Comparison of ENCODE assay signal across 10 cellular contexts in genomic region chr1:227763246-227764018, GRCh38. TPM values are rescaled to one million over a fixed set of nuclear protein-coding genes. Genes with fewer than 3 reads are reported as not detected.
A peak's percentile ranks its signal among the peaks of the same experiment; 100 is the strongest.
DNase-seq lines count a peak whose midpoint lies in the region; ATAC-seq and TF ChIP-seq lines count a peak whose summit lies in the region.
"Had no signal": no experiment of that assay in that cellular context is flagged by ENCODE, and none has a peak within 500 bp of the region (broad histone marks: within the 10 kb centered on the region; RNA-seq: fewer than 3 reads in every experiment).

No MANE protein-coding gene starts in this region.

- H3K9me3 ChIP-seq in SK-N-SH: no peaks in the 10 kb centered on the region
- H3K9me3 ChIP-seq in Loucy (ENCODE audit: insufficient read depth, low read depth, low read length): no peaks in the 10 kb centered on the region

- H3F3A ChIP-seq in SK-N-SH (replicated peaks; ENCODE audit: insufficient read depth): peaks cover 10% of the 10 kb centered on the region
- H3F3A ChIP-seq in Loucy (ENCODE audit: low read depth): peaks cover 11% of the 10 kb centered on the region

- no peak for TF ChIP-seq POLR2A in lower leg skin (IDR thresholded peaks at IDR 0.05)

- no peak overlapping the region for H3K9ac ChIP-seq in SK-N-SH
- no peak overlapping the region for H3K9ac ChIP-seq in Loucy (ENCODE audit: low read depth, low read length, poor library complexity, severe bottlenecking)

- H3K79me2 ChIP-seq in SK-N-SH (ENCODE audit: insufficient read depth): peaks cover 33% of the 10 kb centered on the region
- H3K79me2 ChIP-seq in Loucy (ENCODE audit: insufficient read depth, low read length): peaks cover 15% of the 10 kb centered on the region; the same call in 1 of the 2 replicates

- ATAC-seq in SK-N-SH treated with all-trans-retinoic acid at 6 μM for 48 hours (no peak), HG03565 (IDR thresholded peaks at IDR 0.05; ENCODE audit: unreplicated experiment) (no peak)

- H3K36me3 ChIP-seq in SK-N-SH (replicated peaks in 1 of 2; ENCODE audit: control insufficient read depth in 1 of 2, insufficient read depth in 2 of 2, low read length in 1 of 2) (peaks cover 19 to 51% of the 10 kb centered on the region in 2 experiments), Loucy (ENCODE audit: insufficient read depth, low read length) (peaks cover 53% of the 10 kb centered on the region; the same call in 1 of the 2 replicates)

- H4K20me1 ChIP-seq in SK-N-SH (ENCODE audit: insufficient read depth): peaks cover 38% of the 10 kb centered on the region
- H4K20me1 ChIP-seq in Loucy (ENCODE audit: insufficient read depth, low read length, poor library complexity, severe bottlenecking): peaks cover 24% of the 10 kb centered on the region

- H3K9me2 ChIP-seq in SK-N-SH (no peaks in the 10 kb centered on the region), Loucy (replicated peaks; ENCODE audit: low read depth, low read length) (no peaks in the 10 kb centered on the region)

- H3K4me1 ChIP-seq in SK-N-SH (ENCODE audit: control insufficient read depth in 1 of 2, insufficient read depth in 2 of 2, low read depth in 1 of 2, low read length in 1 of 2): peaks cover 15 to 27% of the 10 kb centered on the region in 2 experiments
- H3K4me1 ChIP-seq in Loucy (ENCODE audit: insufficient read depth, low read length, poor library complexity, severe bottlenecking): peaks cover 41% of the 10 kb centered on the region

- no peaks in the 10 kb centered on the region for H3K27me3 ChIP-seq in SK-N-SH (ENCODE audit: insufficient read depth)
- no peaks in the 10 kb centered on the region for H3K27me3 ChIP-seq in Loucy (ENCODE audit: insufficient read depth, low read length, poor library complexity, severe bottlenecking)
- no peaks in the 10 kb centered on the region for H3K27me3 ChIP-seq in dorsolateral prefrontal cortex

- no peak overlapping the region for H2AFZ ChIP-seq in SK-N-SH (ENCODE audit: low read depth)
- H2AFZ ChIP-seq in Loucy (ENCODE audit: low read length): no peak overlapping the region

- POLR2A ChIA-PET in SK-N-SH (lab: Yijun Ruan, JAX): no interaction called here

- intact Hi-C loops in dorsolateral prefrontal cortex (cut with DNase I): loop anchor here in 1 of 2 donors (2.0 kb wide), 1 partner anchor 183 kb away; the partner anchor contains the start of gene WNT9A
- intact Hi-C loops in lower leg skin (cut with DNase I; ENCODE audit: low total_unique reads): loop anchor here (5.0 kb wide), 1 partner anchor 184 kb away; the partner anchor contains the start of gene WNT9A

- H3K4me2 ChIP-seq in SK-N-SH: 0 out of 2 replicates have a peak overlapping the region, but pooled peaks have one; percentile 9
- H3K4me2 ChIP-seq in Loucy (ENCODE audit: low read depth, low read length, poor library complexity, severe bottlenecking): peak overlapping the region; percentile 53

- CTCF ChIA-PET in SK-N-SH (lab: Yijun Ruan, JAX): interaction anchor here (0.6 to 4.9 kb wide), 19 partner anchors 11 to 1782 kb away, joined by 3 to 70 read pairs (median 4); partner anchors contain the start of gene WNT9A

- no peak for TF ChIP-seq RAD21 in SK-N-SH (IDR thresholded peaks at IDR 0.05; ENCODE audit: low read length)

- H3K4me3 ChIP-seq in SK-N-SH (ENCODE audit: low read depth in 2 of 2, low read length in 1 of 2) (no peak overlapping the region), Loucy (ENCODE audit: low read length, poor library complexity, severe bottlenecking) (no peak overlapping the region), dorsolateral prefrontal cortex (peak overlapping the region in 1 of 59 donors; percentile 17), coronary artery (no peak overlapping the region), lower leg skin (ENCODE audit: low read depth, poor library complexity, severe bottlenecking) (no peak overlapping the region)
- H3K4me3 ChIP-seq: GM12878 had no signal

- no peak for DNase-seq in SK-N-SH
- peak in 1 of 10 donors; percentile 25 for DNase-seq in dorsolateral prefrontal cortex
- DNase-seq in putamen (ENCODE audit: low spot score): peak; percentile 74
- no peak for DNase-seq in coronary artery (ENCODE audit: low spot score)
- no peak for DNase-seq in lower leg skin (ENCODE audit: low spot score in 2 of 2)
- DNase-seq: HCEC 1CT had no signal

- no peak overlapping the region; a peak in 1 of 4 replicates for H3K27ac ChIP-seq in SK-N-SH (ENCODE audit: low read depth in 2 of 2, low read length in 1 of 2)
- peak overlapping the region in 53 of 59 donors; percentile 13 to 94 (median 65) for H3K27ac ChIP-seq in dorsolateral prefrontal cortex
- no peak overlapping the region for H3K27ac ChIP-seq in coronary artery

- no peak for TF ChIP-seq EP300 in SK-N-SH (IDR thresholded peaks at IDR 0.05; ENCODE audit: borderline replicate concordance in 1 of 2, low read depth in 1 of 2, low read length in 1 of 2)

- WGBS in SK-N-SH (ENCODE audit: low lambda C conversion rate): 96% methylated on average over 8 of the region's 16 CpGs
- WGBS in lower leg skin, 2 donors: 87 to 88% methylated on average over 16 of the region's 16 CpGs

- TF ChIP-seq CTCF in SK-N-SH (IDR thresholded peaks at IDR 0.05) (no peak), Loucy (conservative IDR thresholded peaks at IDR 0.05; ENCODE audit: low read length) (no peak), dorsolateral prefrontal cortex (IDR thresholded peaks at IDR 0.05 in 54 of 56, conservative IDR thresholded peaks at IDR 0.05 in 2 of 56; ENCODE audit: low read depth in 1 of 56, partially characterized antibody in 56 of 56) (no peak), coronary artery (IDR thresholded peaks at IDR 0.05) (no peak), lower leg skin (IDR thresholded peaks at IDR 0.05) (no peak)

TF ChIP-seq in SK-N-SH, 30 proteins besides CTCF, POLR2A, EP300 and RAD21 (continues in another document):
- no peak for TF ChIP-seq GABPA (IDR thresholded peaks at IDR 0.05; ENCODE audit: low read depth)
- TF ChIP-seq RXRA (IDR thresholded peaks at IDR 0.05; ENCODE audit: borderline replicate concordance, low read depth): no peak
- TF ChIP-seq RFX5 (IDR thresholded peaks at IDR 0.05; ENCODE audit: low read length): no peak
- TF ChIP-seq MXI1 (IDR thresholded peaks at IDR 0.05; ENCODE audit: low read depth, low read length): no peak
- no peak for TF ChIP-seq RCOR1 (IDR thresholded peaks at IDR 0.05; ENCODE audit: low read length)
- no peak for TF ChIP-seq TCF12 (IDR thresholded peaks at IDR 0.05)
- no peak for TF ChIP-seq TEAD4 (IDR thresholded peaks at IDR 0.05; ENCODE audit: borderline replicate concordance, insufficient read depth)
- TF ChIP-seq YY1 (IDR thresholded peaks at IDR 0.05; ENCODE audit: low read depth): no peak
- no peak for TF ChIP-seq FOSL2 (IDR thresholded peaks at IDR 0.05; ENCODE audit: borderline replicate concordance, low read depth)
- no peak for TF ChIP-seq JUND (IDR thresholded peaks at IDR 0.05)

TF ChIP-seq in SK-N-SH treated with all-trans-retinoic acid at 6 μM for 48 hours, 23 proteins besides CTCF, POLR2A, EP300 and RAD21:
- TF ChIP-seq OSR1 (CRISPR knock-in tag; IDR thresholded peaks at IDR 0.05) (no peak), POU6F1 (CRISPR knock-in tag; IDR thresholded peaks at IDR 0.05; ENCODE audit: borderline replicate concordance, low read depth) (no peak), ZNF8 (CRISPR knock-in tag; IDR thresholded peaks at IDR 0.05) (no peak), ZFP3 (CRISPR knock-in tag; IDR thresholded peaks at IDR 0.05) (no peak), ESRRG (CRISPR knock-in tag; IDR thresholded peaks at IDR 0.05) (no peak), BACH2 (CRISPR knock-in tag; IDR thresholded peaks at IDR 0.05; ENCODE audit: borderline replicate concordance) (no peak)
TF ChIP-seq in SK-N-SH treated with all-trans-retinoic acid at 6 μM for 48 hours: peak in this region for 0.

RNA-seq across cellular contexts. Expression of gene SNAP47, which starts 28.2 kb away (rescaled TPM):
- 44.0 and 45.6 TPM in 2 replicates for polyA plus RNA-seq in SK-N-SH (2012; rRNA removed)
- polyA plus RNA-seq in SK-N-SH (2012; cell fraction: cytosol; rRNA removed): 41.0 and 45.9 TPM in 2 replicates
- polyA plus RNA-seq in SK-N-SH (2012; cell fraction: nucleus; rRNA removed): 32.7 and 40.3 TPM in 2 replicates
- total RNA-seq in dorsolateral prefrontal cortex (100 to 1,000 TPM in 2 of 120 experiments, 10 to 100 TPM in 118; 39.7 to 102 (median 75.0) TPM), lower leg skin (10 to 100 TPM; 25.2 to 41.9 (median 34.7) TPM)

RNA-seq across cellular contexts. Expression of gene JMJD4, which starts 28.3 kb away (rescaled TPM):
- 15.0 and 16.6 TPM in 2 replicates for polyA plus RNA-seq in SK-N-SH (2012; rRNA removed)
- polyA plus RNA-seq in SK-N-SH (2012; cell fraction: cytosol; rRNA removed): 5.9 and 11.5 TPM in 2 replicates
- 24.2 and 29.6 TPM in 2 replicates for polyA plus RNA-seq in SK-N-SH (2012; cell fraction: nucleus; rRNA removed)
- total RNA-seq in dorsolateral prefrontal cortex (10 to 100 TPM in 115 of 120 experiments, 1 to 10 TPM in 5; 7.0 to 20.5 (median 13.3) TPM), lower leg skin (10 to 100 TPM; 11.8 to 22.9 (median 14.6) TPM)

RNA-seq across cellular contexts. Expression of gene PRSS38, which starts 52.0 kb away (rescaled TPM):
- not detected in 2 replicates for polyA plus RNA-seq in SK-N-SH (2012; rRNA removed)
- polyA plus RNA-seq in SK-N-SH (2012; cell fraction: cytosol; rRNA removed): not detected in 2 replicates
- not detected in 2 replicates for polyA plus RNA-seq in SK-N-SH (2012; cell fraction: nucleus; rRNA removed)
- under 1 TPM in 2 of 120 experiments, not detected in 118; 0.47 to 0.69 TPM for total RNA-seq in dorsolateral prefrontal cortex
- total RNA-seq in lower leg skin: not detected
- total RNA-seq: GM12878 had no signal
- polyA plus RNA-seq: GM12878 had no signal

Comparison
In these comparisons a context has a peak if more than half of its experiments do, and no peak if none do; other contexts are left out.
1. H3K27ac ChIP-seq: peak in dorsolateral prefrontal cortex (53 of 59); none in SK-N-SH (0 of 2) and coronary artery (0 of 2).